Comparison of ENCODE assay signal across 8 cellular contexts in genomic region chr17:58006924-58007780, GRCh38. TPM values are rescaled to one million over a fixed set of nuclear protein-coding genes. Genes with fewer than 3 reads are reported as not detected.
DNase-seq lines count a peak whose midpoint lies in the region; ATAC-seq and TF ChIP-seq lines count a peak whose summit lies in the region.

Gene SRSF1 (minus strand): TSS chr17:58007246. CDS start chr17:58007137, 109 bp downstream.

- H3K27ac Mint-ChIP-seq in activated CD4-positive, alpha-beta memory T cell treated with anti-CD3 and anti-CD28 coated beads for 36 hours: peak within 1 kb of the TSS; percentile 100

- H3K36me3 Mint-ChIP-seq in activated CD4-positive, alpha-beta memory T cell treated with anti-CD3 and anti-CD28 coated beads for 36 hours: peaks cover 58% of the 10 kb centered on the region

- H3K4me3 ChIP-seq in duodenal mucosa (ENCODE audit: low read depth in 1 of 2, low read length in 2 of 2): peak within 1 kb of the TSS; percentile 99
- H3K4me3 ChIP-seq in lower leg skin (ENCODE audit: low read depth, poor library complexity, severe bottlenecking): peak within 1 kb of the TSS; percentile 79

- H3K27me3 ChIP-seq in duodenal mucosa (ENCODE audit: control insufficient read depth in 1 of 2, insufficient read depth in 2 of 2, low read length in 2 of 2): no peaks in the 10 kb centered on the region

- POLR2A ChIA-PET in activated CD4-positive, alpha-beta memory T cell treated with anti-CD3 and anti-CD28 coated beads for 36 hours (lab: Charles Lee): interaction anchor here (0.6 to 4.0 kb wide), 20 partner anchors 8 to 750 kb away, joined by 3 to 32 read pairs (median 5); partner anchors contain the start of genes DYNLL2, MRPS23 and VEZF1

- H3K9me3 ChIP-seq in duodenal mucosa (ENCODE audit: control insufficient read depth in 1 of 2, low read length in 2 of 2): no peaks in the 10 kb centered on the region

- H3K4me1 ChIP-seq in duodenal mucosa (ENCODE audit: control insufficient read depth in 1 of 2, insufficient read depth in 2 of 2, low read length in 2 of 2): peaks cover 32% of the 10 kb centered on the region in 2 donors

- H3K9ac ChIP-seq in duodenal mucosa (ENCODE audit: low read depth in 1 of 2, low read length in 2 of 2): peak within 1 kb of the TSS; percentile 100

- peak; percentile 89 for ATAC-seq in GM19438 (IDR thresholded peaks at IDR 0.05; ENCODE audit: low read depth, unreplicated experiment)
- peak; percentile 49 for ATAC-seq in HG03575 (IDR thresholded peaks at IDR 0.05; ENCODE audit: extremely low read depth, insufficient number of reproducible peaks, low FRiP score, unreplicated experiment)

- WGBS in lower leg skin, 2 donors: 0 to 1% methylated on average over 81 to 83 of the region's 86 CpGs

- CTCF ChIA-PET in activated CD4-positive, alpha-beta memory T cell treated with anti-CD3 and anti-CD28 coated beads for 36 hours (lab: Charles Lee): interaction anchor here (0.9 to 2.9 kb wide), 8 partner anchors 11 to 174 kb away, joined by 3 to 27 read pairs (median 4); partner anchors contain the start of genes DYNLL2 and MRPS23

- peaks cover 21 to 29% of the 10 kb centered on the region in 2 donors for H3K36me3 ChIP-seq in duodenal mucosa (ENCODE audit: control insufficient read depth in 1 of 2, insufficient read depth in 2 of 2, low read length in 2 of 2)

- peaks cover 46% of the 10 kb centered on the region for H3K4me1 Mint-ChIP-seq in activated CD4-positive, alpha-beta memory T cell treated with anti-CD3 and anti-CD28 coated beads for 36 hours (ENCODE audit: low read depth)

- TF ChIP-seq CTCF in lower leg skin (IDR thresholded peaks at IDR 0.05): peak in 1 of 3 donors; percentile 15

- peak; percentile 100 for DNase-seq in CD1c-positive myeloid dendritic cell (ENCODE audit: extremely low spot score)
- DNase-seq in NCI-H82 treated with DMSO at 0.1 percent for 48 hours (lab: John Stamatoyannopoulos, UW; ENCODE audit: unreplicated experiment): peak; percentile 99
- DNase-seq in activated CD4-positive, alpha-beta memory T cell treated with anti-CD3 and anti-CD28 coated beads for 36 hours: peak; percentile 99
- peak; percentile 96 to 99 for DNase-seq in lower leg skin (ENCODE audit: low spot score in 2 of 2)
- DNase-seq in stimulated activated CD4-positive, alpha-beta T cell treated with anti-CD3 and anti-CD28 coated beads, Interleukin-4, amount 100 ng/mL, for 48 hours (ENCODE audit: low read depth in 2 of 2): peak; percentile 96 to 97

- H3K27me3 Mint-ChIP-seq in activated CD4-positive, alpha-beta memory T cell treated with anti-CD3 and anti-CD28 coated beads for 36 hours: no peaks in the 10 kb centered on the region

- H3K27ac ChIP-seq in duodenal mucosa (ENCODE audit: low read depth, low read length): peak within 1 kb of the TSS; percentile 99

- no peaks in the 10 kb centered on the region for H3K9me3 Mint-ChIP-seq in activated CD4-positive, alpha-beta memory T cell treated with anti-CD3 and anti-CD28 coated beads for 36 hours

- TF ChIP-seq POLR2A in lower leg skin (IDR thresholded peaks at IDR 0.05): peak in 1 of 2 donors; percentile 87

- intact Hi-C loops in activated CD4-positive, alpha-beta memory T cell treated with anti-CD3 and anti-CD28 coated beads for 36 hours (cut with micrococcal nuclease): loop anchor here (1.0 to 5.0 kb wide), 9 partner anchors 8 to 1148 kb away; partner anchors contain the start of genes DYNLL2, MRPS23, PRR11 and SKA2
- intact Hi-C loops in lower leg skin (cut with DNase I; ENCODE audit: low total_unique reads): no loop called here

- H3K4me3 Mint-ChIP-seq in activated CD4-positive, alpha-beta memory T cell treated with anti-CD3 and anti-CD28 coated beads for 36 hours: peak within 1 kb of the TSS; percentile 99

RNA-seq across cellular contexts. Expression of gene SRSF1, which starts in this region (rescaled TPM):
- total RNA-seq in activated CD4-positive, alpha-beta memory T cell treated with anti-CD3 and anti-CD28 coated beads for 36 hours: 100 to 1,000 TPM; 325 to 326 TPM
- total RNA-seq in lower leg skin: 100 to 1,000 TPM in 2 of 4 donors, 10 to 100 TPM in 2; 82.3 to 128 (median 104) TPM

Comparison
In these comparisons a context has a peak if more than half of its experiments do, and no peak if none do; other contexts are left out.
1. Peak in every context shown above with its lines: DNase-seq, ATAC-seq, H3K4me3 ChIP-seq and H3K27ac ChIP-seq.